25 cellular contexts compared by ENCODE assay signal in the genomic region with DNA sequence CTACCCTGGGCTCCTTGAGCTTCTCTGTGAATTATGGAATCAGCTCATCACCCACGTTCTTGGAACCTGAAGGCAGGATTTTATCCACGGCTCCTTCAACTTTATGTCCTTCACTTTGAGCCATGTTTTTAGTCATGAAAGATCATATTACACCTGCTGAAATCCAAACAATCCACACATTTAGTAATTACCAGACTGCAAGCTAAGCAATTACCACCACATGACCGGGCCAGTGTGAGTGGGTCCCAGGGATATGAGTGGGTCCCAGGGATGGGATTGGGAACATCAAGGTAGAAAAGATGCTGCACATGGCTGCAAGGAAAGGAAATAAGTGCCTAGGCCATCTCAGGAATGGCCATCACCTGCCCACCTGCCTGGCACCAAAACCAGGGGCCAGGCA.
"Had no signal": no experiment of that assay in that cellular context is flagged by ENCODE, and none has a peak within 500 bp of the region (broad histone marks: within the 10 kb centered on the region; RNA-seq: fewer than 3 reads in every experiment).

No MANE protein-coding gene starts in this region.

- ATAC-seq: natural killer cell; pancreas; right cardiac atrium; stimulated activated effector memory CD8-positive, alpha-beta T cell treated with anti-CD3 and anti-CD28 coated beads, Interleukin-12 subunit alpha, Interleukin-12 subunit beta, amount 100 ng/mL, for 72 hours; upper lobe of right lung had no signal

- H3K27ac ChIP-seq: hepatocyte, left ventricle myocardium inferior, neural progenitor cell, pancreas, prostate gland, sigmoid colon, spleen, suprapubic skin, thoracic aorta, tibial artery, upper lobe of right lung had no signal

- H3K4me3 ChIP-seq: hepatocyte, left ventricle myocardium inferior, lung, neural progenitor cell, pancreas, prostate gland, sigmoid colon, spleen, suprapubic skin, thoracic aorta, tibial artery, upper lobe of right lung had no signal

- H3K9ac ChIP-seq: neural progenitor cell had no signal

- H3K4me1 ChIP-seq: left ventricle myocardium inferior, pancreas, prostate gland, sigmoid colon, spleen, suprapubic skin, tibial artery, upper lobe of right lung had no signal

- H3K36me3 ChIP-seq: left ventricle myocardium inferior, neural progenitor cell, pancreas, prostate gland, sigmoid colon, spleen, suprapubic skin, thoracic aorta, tibial artery, upper lobe of right lung had no signal

- DNase-seq: islet precursor cell; left ventricle myocardium inferior; mesendoderm; naive B cell; natural killer cell; nephron progenitor cell; pancreas; retina; right cardiac atrium; sigmoid colon; small intestine; stimulated activated CD4-positive, alpha-beta T cell treated with anti-CD3 and anti-CD28 coated beads, Interleukin-4, amount 100 ng/mL, for 24 hours; stimulated activated naive CD4-positive, alpha-beta T cell; tibial artery; trophoblast cell; upper lobe of right lung had no signal

- H3K27me3 ChIP-seq: hepatocyte, neural progenitor cell, pancreas, upper lobe of right lung had no signal

- H3K4me2 ChIP-seq: hepatocyte, neural progenitor cell had no signal

- H3K9me3 ChIP-seq: left ventricle myocardium inferior, pancreas, prostate gland, sigmoid colon, spleen, suprapubic skin, thoracic aorta, tibial artery, upper lobe of right lung had no signal

- FAIRE-seq: pancreas, small intestine, urothelium cell line had no signal

- H3K79me2 ChIP-seq: hepatocyte had no signal

- H2AFZ ChIP-seq: hepatocyte, neural progenitor cell had no signal
